Comparison of ENCODE assay signal across 20 cellular contexts in genomic region chr22:33582822-33583400, GRCh38.
DNase-seq lines count a peak whose midpoint lies in the region; ATAC-seq, FAIRE-seq and TF ChIP-seq lines count a peak whose summit lies in the region.
"Had no signal": no experiment of that assay in that cellular context is flagged by ENCODE, and none has a peak within 500 bp of the region (broad histone marks: within the 10 kb centered on the region; RNA-seq: fewer than 3 reads in every experiment).

No MANE protein-coding gene starts in this region.

- no peaks in the 10 kb centered on the region for H3K36me3 ChIP-seq in HepG2 (replicated peaks in 1 of 2; ENCODE audit: control insufficient read depth in 1 of 2, insufficient read depth in 2 of 2, low read length in 2 of 2)
- no peaks in the 10 kb centered on the region for H3K36me3 ChIP-seq in right lobe of liver
- H3K36me3 ChIP-seq in trophoblast cell (ENCODE audit: control insufficient read depth in 1 of 2, insufficient read depth in 2 of 2, low read length in 2 of 2): no peaks in the 10 kb centered on the region
- H3K36me3 ChIP-seq: BLaER1 had no signal

- no peaks in the 10 kb centered on the region for H3K9me3 ChIP-seq in HepG2 (ENCODE audit: low read length)
- no peaks in the 10 kb centered on the region for H3K9me3 ChIP-seq in right lobe of liver
- H3K9me3 ChIP-seq in trophoblast cell (ENCODE audit: insufficient read depth, low read depth, low read length): no peaks in the 10 kb centered on the region
- H3K9me3 ChIP-seq: BLaER1, Caco-2 had no signal

- H3K14ac ChIP-seq in trophoblast cell (ENCODE audit: low read length): no peak overlapping the region

- no TSS peak for BruUV-seq in HepG2 (replicated peaks; lab: Mats Ljungman, UMichigan)

- H2BK120ac ChIP-seq in trophoblast cell (ENCODE audit: insufficient read depth, low read length, poor library complexity): no peak overlapping the region

- TF ChIP-seq POLR2A in HepG2 (IDR thresholded peaks at IDR 0.05; ENCODE audit: insufficient read depth in 1 of 2, low read depth in 2 of 2, low read length in 2 of 2) (no peak), right lobe of liver (IDR thresholded peaks at IDR 0.05) (no peak)

- H3K79me1 ChIP-seq in trophoblast cell (ENCODE audit: low read length): no peaks in the 10 kb centered on the region

- H4K8ac ChIP-seq in trophoblast cell (ENCODE audit: low read depth, low read length): no peak overlapping the region

- H3K4ac ChIP-seq in trophoblast cell (ENCODE audit: low read depth, low read length): no peak overlapping the region

- H3K4me2 ChIP-seq in HepG2 (ENCODE audit: low read depth, low read length) (no peak overlapping the region), trophoblast cell (ENCODE audit: low read length) (no peak overlapping the region)
- H3K4me2 ChIP-seq: BLaER1 had no signal

- no peaks in the 10 kb centered on the region for H4K20me1 ChIP-seq in HepG2 (ENCODE audit: insufficient read depth, low read length)

- H3K79me2 ChIP-seq in HepG2 (ENCODE audit: insufficient read depth, low read length): no peaks in the 10 kb centered on the region
- no peaks in the 10 kb centered on the region for H3K79me2 ChIP-seq in trophoblast cell (ENCODE audit: control insufficient read depth, insufficient read depth, low read length, poor library complexity)

- FAIRE-seq in HepG2 (lab: Jason Lieb, UNC) (no peak), urothelium cell line (lab: Jason Lieb, UNC) (peak; percentile 67)
- FAIRE-seq: G401.6, GM19239, H1 had no signal

- DNase-seq in HepG2 (ENCODE audit: low spot score) (no peak), right lobe of liver (no peak), trophoblast cell (no peak), urothelium cell line (ENCODE audit: low spot score) (no peak), SKM-1 treated with dmso at 0.1 percent for 144 hours (lab: John Stamatoyannopoulos, UW; ENCODE audit: unreplicated experiment) (no peak), cerebellum (ENCODE audit: low spot score) (no peak)
- no peak for DNase-seq in stimulated activated CD4-positive, alpha-beta T cell treated with anti-CD3 and anti-CD28 coated beads, Interleukin-15, amount 100 ng/mL, for 24 hours
- DNase-seq: Caco-2; CD4-positive, CD25-positive, alpha-beta regulatory T cell; CD8-positive, alpha-beta T cell; DMS153; DND-41; H7; HCEC 1CT had no signal

- H4K91ac ChIP-seq in trophoblast cell (ENCODE audit: low read depth, low read length): no peak overlapping the region

- no peak overlapping the region for H3K18ac ChIP-seq in trophoblast cell (ENCODE audit: low read length)

- H2AFZ ChIP-seq in HepG2 (ENCODE audit: low read length) (no peak overlapping the region), trophoblast cell (ENCODE audit: insufficient read depth, low read length, poor library complexity) (no peak overlapping the region)

- in situ Hi-C loops in HepG2 (cut with HindIII; ENCODE audit: extremely low pct_ligation_motif_present, low pct_unique_long_range_greater_than_20kb): no loop called here

- H3K27me3 ChIP-seq in HepG2 (ENCODE audit: control insufficient read depth in 1 of 2, insufficient read depth in 2 of 2, low read length in 2 of 2) (no peaks in the 10 kb centered on the region), right lobe of liver (no peaks in the 10 kb centered on the region), trophoblast cell (ENCODE audit: insufficient read depth, low read length) (no peaks in the 10 kb centered on the region)
- H3K27me3 ChIP-seq: BLaER1 had no signal

- H2AK5ac ChIP-seq in trophoblast cell (ENCODE audit: low read length): no peak overlapping the region

- ATAC-seq in HepG2: no peak
- no peak for ATAC-seq in right lobe of liver
- ATAC-seq: CD8-positive, alpha-beta T cell had no signal

- no peak overlapping the region for H3K4me3 ChIP-seq in HepG2 (replicated peaks in 1 of 3; ENCODE audit: insufficient read depth in 1 of 3, low read depth in 2 of 3, low read length in 3 of 3)
- H3K4me3 ChIP-seq in right lobe of liver: no peak overlapping the region
- H3K4me3 ChIP-seq in trophoblast cell (ENCODE audit: low read depth, low read length): no peak overlapping the region
- H3K4me3 ChIP-seq: BLaER1 had no signal

- H3K23ac ChIP-seq in trophoblast cell (ENCODE audit: low read length): peak overlapping the region; percentile 69

- POLR2A ChIA-PET in HepG2 (lab: Yijun Ruan, JAX): interaction anchor here (2.2 kb wide), 1 partner anchor 43 kb away, joined by 7 read pairs; no protein-coding TSS in a partner anchor

- H3K27ac ChIP-seq in HepG2 (ENCODE audit: extremely low read length, insufficient read depth, low read length) (no peak overlapping the region), right lobe of liver (no peak overlapping the region), trophoblast cell (ENCODE audit: low read depth, low read length) (no peak overlapping the region)
- H3K27ac ChIP-seq: BLaER1, C4-2B had no signal

- CTCF ChIA-PET in HepG2 (lab: Yijun Ruan, JAX; ENCODE audit: low intra/inter-chr PET ratio, low total read pairs): no interaction called here

- no peak overlapping the region for H2BK12ac ChIP-seq in trophoblast cell (ENCODE audit: low read length)

- H3K4me1 ChIP-seq in HepG2 (ENCODE audit: insufficient read depth, low read length) (peaks cover 21% of the 10 kb centered on the region), right lobe of liver (peaks cover 0 to 8% (median under 1%) of the 10 kb centered on the region in 4 donors), trophoblast cell (ENCODE audit: control insufficient read depth in 1 of 2, insufficient read depth in 2 of 2, low read length in 2 of 2) (no peaks in the 10 kb centered on the region)

- TF ChIP-seq RAD21 in HepG2 (CRISPR knock-in tag; IDR thresholded peaks at IDR 0.05): no peak
- no peak for TF ChIP-seq RAD21 in Ishikawa (IDR thresholded peaks at IDR 0.05; ENCODE audit: low read depth)

- TF ChIP-seq EP300 in HepG2 (IDR thresholded peaks at IDR 0.05; ENCODE audit: low read depth in 2 of 2, low read length in 2 of 2): no peak
- no peak for TF ChIP-seq EP300 in HepG2 (CRISPR knock-in tag; IDR thresholded peaks at IDR 0.05; ENCODE audit: borderline replicate concordance)
- no peak for TF ChIP-seq EP300 in Ishikawa (IDR thresholded peaks at IDR 0.05; ENCODE audit: borderline replicate concordance)

- no peak for TF ChIP-seq CTCF in HepG2 (CRISPR knock-in tag; IDR thresholded peaks at IDR 0.05)
- TF ChIP-seq CTCF in right lobe of liver (IDR thresholded peaks at IDR 0.05): no peak

- H2BK5ac ChIP-seq in trophoblast cell (ENCODE audit: low read depth, low read length, poor library complexity): no peak overlapping the region

- intact Hi-C loops in HepG2 (cut with micrococcal nuclease; ENCODE audit: unreplicated experiment): loop anchor here (5.0 kb wide), 1 partner anchor 334 kb away; no protein-coding TSS in a partner anchor
- intact Hi-C loops in right lobe of liver (cut with DNase I): loop anchor here (10.0 kb wide), 1 partner anchor 278 kb away; no protein-coding TSS in a partner anchor

- 100% methylated on average over 1 of the region's 1 CpG for WGBS in HepG2 (ENCODE audit: low lambda C conversion rate)
- 86% methylated on average over 1 of the region's 1 CpG for WGBS in right lobe of liver (ENCODE audit: insufficient coverage, low coverage, low lambda C conversion rate, missing lambda C conversion rate)
- WGBS in trophoblast cell (ENCODE audit: extremely low coverage, insufficient coverage, insufficient read length): no CpG with 5 or more reads among the region's 1 CpG

- H4K12ac ChIP-seq in trophoblast cell (ENCODE audit: low read depth, low read length): no peak overlapping the region

- H3K9ac ChIP-seq in HepG2 (ENCODE audit: insufficient read depth, low read depth, low read length) (no peak overlapping the region), trophoblast cell (ENCODE audit: low read length) (no peak overlapping the region)
- H3K9ac ChIP-seq: BLaER1 had no signal

TF ChIP-seq in HepG2, 621 proteins besides CTCF, POLR2A, EP300 and RAD21 (continues in another document):
- no peak for TF ChIP-seq CBFB (CRISPR knock-in tag; IDR thresholded peaks at IDR 0.05)
- no peak for TF ChIP-seq SMYD3 (CRISPR knock-in tag; IDR thresholded peaks at IDR 0.05)
- TF ChIP-seq ZBTB26 (CRISPR knock-in tag; IDR thresholded peaks at IDR 0.05; ENCODE audit: borderline replicate concordance): no peak
- TF ChIP-seq EHMT2 (IDR thresholded peaks at IDR 0.05; ENCODE audit: borderline replicate concordance, low read depth, low read length): no peak
- 0 out of 2 replicates have a peak, but pooled peaks have one; percentile 51 for TF ChIP-seq MIER2 (CRISPR knock-in tag; IDR thresholded peaks at IDR 0.05)

TF ChIP-seq in Ishikawa, 13 proteins besides CTCF, POLR2A, EP300 and RAD21:
- TF ChIP-seq YY1 (IDR thresholded peaks at IDR 0.05; ENCODE audit: low read depth): no peak
- TF ChIP-seq, protein P1, sequence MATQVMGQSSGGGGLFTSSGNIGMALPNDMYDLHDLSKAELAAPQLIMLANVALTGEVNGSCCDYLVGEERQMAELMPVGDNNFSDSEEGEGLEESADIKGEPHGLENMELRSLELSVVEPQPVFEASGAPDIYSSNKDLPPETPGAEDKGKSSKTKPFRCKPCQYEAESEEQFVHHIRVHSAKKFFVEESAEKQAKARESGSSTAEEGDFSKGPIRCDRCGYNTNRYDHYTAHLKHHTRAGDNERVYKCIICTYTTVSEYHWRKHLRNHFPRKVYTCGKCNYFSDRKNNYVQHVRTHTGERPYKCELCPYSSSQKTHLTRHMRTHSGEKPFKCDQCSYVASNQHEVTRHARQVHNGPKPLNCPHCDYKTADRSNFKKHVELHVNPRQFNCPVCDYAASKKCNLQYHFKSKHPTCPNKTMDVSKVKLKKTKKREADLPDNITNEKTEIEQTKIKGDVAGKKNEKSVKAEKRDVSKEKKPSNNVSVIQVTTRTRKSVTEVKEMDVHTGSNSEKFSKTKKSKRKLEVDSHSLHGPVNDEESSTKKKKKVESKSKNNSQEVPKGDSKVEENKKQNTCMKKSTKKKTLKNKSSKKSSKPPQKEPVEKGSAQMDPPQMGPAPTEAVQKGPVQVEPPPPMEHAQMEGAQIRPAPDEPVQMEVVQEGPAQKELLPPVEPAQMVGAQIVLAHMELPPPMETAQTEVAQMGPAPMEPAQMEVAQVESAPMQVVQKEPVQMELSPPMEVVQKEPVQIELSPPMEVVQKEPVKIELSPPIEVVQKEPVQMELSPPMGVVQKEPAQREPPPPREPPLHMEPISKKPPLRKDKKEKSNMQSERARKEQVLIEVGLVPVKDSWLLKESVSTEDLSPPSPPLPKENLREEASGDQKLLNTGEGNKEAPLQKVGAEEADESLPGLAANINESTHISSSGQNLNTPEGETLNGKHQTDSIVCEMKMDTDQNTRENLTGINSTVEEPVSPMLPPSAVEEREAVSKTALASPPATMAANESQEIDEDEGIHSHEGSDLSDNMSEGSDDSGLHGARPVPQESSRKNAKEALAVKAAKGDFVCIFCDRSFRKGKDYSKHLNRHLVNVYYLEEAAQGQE (IDR thresholded peaks at IDR 0.05; ENCODE audit: low read depth): peak; percentile 33; the same call in 1 of the 2 replicates
